Comparison of ENCODE assay signal across 9 cellular contexts in the genomic region with DNA sequence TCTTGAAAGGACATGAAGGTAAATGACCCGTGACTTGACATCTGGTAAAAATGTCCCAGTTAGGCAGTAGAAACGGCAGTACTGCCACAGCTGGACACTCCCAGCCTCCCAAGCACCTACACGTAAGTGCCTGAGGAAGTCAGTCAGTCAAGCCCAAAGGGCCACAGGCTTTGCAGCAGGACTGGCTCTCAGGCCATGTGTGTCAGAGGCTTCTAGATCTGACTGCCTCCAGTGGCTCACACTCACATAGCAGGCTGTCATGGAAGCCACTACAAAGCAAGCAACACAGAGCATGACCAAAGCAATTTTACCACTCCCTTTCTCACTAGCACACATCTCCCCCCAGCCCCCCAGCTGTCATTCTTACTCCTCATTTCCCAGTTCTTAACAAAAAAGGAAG. TPM values are rescaled to one million over a fixed set of nuclear protein-coding genes. Genes with fewer than 3 reads are reported as not detected.
A peak's percentile ranks its signal among the peaks of the same experiment; 100 is the strongest.
DNase-seq lines count a peak whose midpoint lies in the region; ATAC-seq, FAIRE-seq and TF ChIP-seq lines count a peak whose summit lies in the region.
"Had no signal": no experiment of that assay in that cellular context is flagged by ENCODE, and none has a peak within 500 bp of the region (broad histone marks: within the 10 kb centered on the region; RNA-seq: fewer than 3 reads in every experiment).

No MANE protein-coding gene starts in this region.

- H3K4me1 ChIP-seq in H9 (ENCODE audit: insufficient read depth, low read length) (no peaks in the 10 kb centered on the region), left lung (no peaks in the 10 kb centered on the region)

- no peak overlapping the region for H4K8ac ChIP-seq in H9 (replicated peaks; ENCODE audit: insufficient read length, low read depth, low read length)

- H2AK5ac ChIP-seq in H9 (ENCODE audit: insufficient read length, low read length), result no peak overlapping the region

- no peaks in the 10 kb centered on the region for H3K9me3 ChIP-seq in H9 (ENCODE audit: control insufficient read depth, low read depth, low read length)
- no peaks in the 10 kb centered on the region for H3K9me3 ChIP-seq in T-helper 17 cell (ENCODE audit: control insufficient read depth, low read length, poor library complexity, severe bottlenecking)
- no peaks in the 10 kb centered on the region for H3K9me3 ChIP-seq in left lung
- H3K9me3 ChIP-seq: neutrophil had no signal

- H3K27ac Mint-ChIP-seq in H9 (no peak overlapping the region), T-helper 17 cell (no peak overlapping the region)

- H2BK12ac ChIP-seq in H9 (ENCODE audit: insufficient read length, low read depth, low read length), result no peak overlapping the region

- no peaks in the 10 kb centered on the region for H3K4me1 Mint-ChIP-seq in H9
- H3K4me1 Mint-ChIP-seq in T-helper 17 cell, result no peaks in the 10 kb centered on the region

- H3K36me3 ChIP-seq in left lung, result no peaks in the 10 kb centered on the region
- H3K36me3 ChIP-seq: neutrophil had no signal

- peak; percentile 41 for ATAC-seq in T-helper 17 cell
- peak; percentile 38 for ATAC-seq in left lung
- no peak for ATAC-seq in GM19328 (IDR thresholded peaks at IDR 0.05; ENCODE audit: unreplicated experiment)

- H2BK15ac ChIP-seq in H9 (ENCODE audit: low read depth, low read length), result no peak overlapping the region

- WGBS in H9 (ENCODE audit: extremely low coverage, insufficient read length, low lambda C conversion rate), result no CpG with 5 or more reads among the region's 3 CpGs

- H3K56ac ChIP-seq in H9 (ENCODE audit: insufficient read length, low read depth, low read length), result no peak overlapping the region

- H3K36me3 Mint-ChIP-seq in H9 (ENCODE audit: insufficient read depth in 1 of 3, low read depth in 3 of 3) (0 out of 7 replicates have a peak, but pooled peaks cover 0 to 2% (median 0%) of the 10 kb centered on the region in 3 experiments), T-helper 17 cell (ENCODE audit: low read depth) (peaks cover 5% of the 10 kb centered on the region)

- no peak for FAIRE-seq in frontal cortex (lab: Jason Lieb, UNC)

- no peak overlapping the region for H3K14ac ChIP-seq in H9 (ENCODE audit: insufficient read depth, low read length)

- H3K79me2 ChIP-seq in H9 (ENCODE audit: insufficient read depth, low read length), result no peaks in the 10 kb centered on the region

- no peak overlapping the region for H3K23ac ChIP-seq in H9 (ENCODE audit: insufficient read length, low read depth, low read length)

- H3K23me2 ChIP-seq in H9 (ENCODE audit: insufficient read length, low read depth, low read length, poor library complexity, severe bottlenecking), result no peaks in the 10 kb centered on the region

- H3K9ac ChIP-seq in H9 (ENCODE audit: extremely low read depth, insufficient read length, low read length), result no peak overlapping the region

- H4K20me1 ChIP-seq in H9 (ENCODE audit: control insufficient read depth, insufficient read depth, insufficient read length), result no peaks in the 10 kb centered on the region

- H3K18ac ChIP-seq in H9 (ENCODE audit: insufficient read length, low read depth, low read length), result no peak overlapping the region

- H3K27me3 ChIP-seq in H9 (ENCODE audit: insufficient read depth, low read length) (no peaks in the 10 kb centered on the region), left lung (no peaks in the 10 kb centered on the region)
- H3K27me3 ChIP-seq: neutrophil had no signal

- no peak overlapping the region for H3K27ac ChIP-seq in H9 (ENCODE audit: insufficient read length, low read depth, low read length)
- no peak overlapping the region for H3K27ac ChIP-seq in left lung
- H3K27ac ChIP-seq: neutrophil had no signal

- peak; percentile 15 for DNase-seq in Daoy (ENCODE audit: low read depth)
- peak; percentile 76 for DNase-seq in H9
- no peak for DNase-seq in T-helper 17 cell
- no peak for DNase-seq in left lung
- no peak for DNase-seq in frontal cortex (ENCODE audit: low spot score in 2 of 2)
- DNase-seq in activated CD4-positive, alpha-beta T cell treated with anti-CD3 and anti-CD28 coated beads, Interleukin-2, amount 50 U/mL, for 48 hours, result no peak
- no peak for DNase-seq in posterior vena cava (ENCODE audit: low spot score)

- no peak overlapping the region for H4K91ac ChIP-seq in H9 (ENCODE audit: insufficient read length, low read depth, low read length)

- H3K4me3 ChIP-seq in left lung, result no peak overlapping the region

- TF ChIP-seq CTCF in H9 (conservative IDR thresholded peaks at IDR 0.05) (peak; percentile 52), left lung (IDR thresholded peaks at IDR 0.05) (no peak)

- H3K4me2 ChIP-seq in H9 (ENCODE audit: insufficient read depth, insufficient read length, low read length), result no peak overlapping the region

- no peak overlapping the region for H3K4ac ChIP-seq in H9 (ENCODE audit: low read depth, low read length)

- no peak overlapping the region for H3T11ph ChIP-seq in H9 (ENCODE audit: low read length)

- H4K5ac ChIP-seq in H9 (ENCODE audit: insufficient read length, low read depth, low read length), result no peak overlapping the region

- no peak overlapping the region for H2BK120ac ChIP-seq in H9 (ENCODE audit: low read depth, low read length, poor library complexity, severe bottlenecking)

- no peaks in the 10 kb centered on the region for H3K9me3 Mint-ChIP-seq in H9

- no peaks in the 10 kb centered on the region for H3K79me1 ChIP-seq in H9 (ENCODE audit: insufficient read depth, low read depth, low read length, poor library complexity, severe bottlenecking)

- no peak overlapping the region for H2AFZ ChIP-seq in H9 (ENCODE audit: low read length)

- no peak overlapping the region for H2BK20ac ChIP-seq in H9 (ENCODE audit: low read depth, low read length, poor library complexity, severe bottlenecking)

- no peak overlapping the region for H2BK5ac ChIP-seq in H9 (ENCODE audit: insufficient read length, low read length)

- H3K4me3 Mint-ChIP-seq in H9 (no peak overlapping the region), T-helper 17 cell (no peak overlapping the region)

- H3K27me3 Mint-ChIP-seq in H9 (ENCODE audit: low read depth) (peaks cover 5% of the 10 kb centered on the region), T-helper 17 cell (peaks cover 11% of the 10 kb centered on the region)

- intact Hi-C loops in left lung (cut with DNase I) (no loop called here), posterior vena cava (cut with DNase I) (no loop called here)

RNA-seq across cellular contexts. Expression of a gene that starts 17.8 kb away (rescaled TPM):
- 4.7 and 5.8 TPM in 2 replicates for total RNA-seq in Daoy (2014; rRNA removed; shearing (Covaris generic))
- total RNA-seq in H9 (2021) (36.8 and 38.3 TPM in 2 replicates), T-helper 17 cell (1 to 10 TPM; 4.7 to 7.2 TPM), left lung (1 to 10 TPM; 7.9 TPM), frontal cortex (17.1 TPM), posterior vena cava (1 to 10 TPM; 4.8 to 6.2 TPM)

Comparison
In these comparisons a context has a peak if more than half of its experiments do, and no peak if none do; other contexts are left out.
1. DNase-seq: peak in Daoy (single experiment) and H9 (single experiment); none in T-helper 17 cell (0 of 3), left lung (0 of 2), frontal cortex (0 of 2), activated CD4-positive, alpha-beta T cell treated with anti-CD3 and anti-CD28 coated beads, Interleukin-2, amount 50 U/mL, for 48 hours (0 of 2) and posterior vena cava (single experiment).